Comparison of ENCODE assay signal across 13 cellular contexts in genomic region chr14:105014631-105015030, GRCh38. TPM values are rescaled to one million over a fixed set of nuclear protein-coding genes. Genes with fewer than 3 reads are reported as not detected.
DNase-seq lines count a peak whose midpoint lies in the region; ATAC-seq and TF ChIP-seq lines count a peak whose summit lies in the region.
"Had no signal": no experiment of that assay in that cellular context is flagged by ENCODE, and none has a peak within 500 bp of the region (broad histone marks: within the 10 kb centered on the region; RNA-seq: fewer than 3 reads in every experiment).

No MANE protein-coding gene starts in this region.

- peaks cover 10% of the 10 kb centered on the region for H3K27me3 Mint-ChIP-seq in glutamatergic neuron (ENCODE audit: unreplicated experiment)

- H3F3A ChIP-seq in PC-3 (ENCODE audit: low read length, unreplicated experiment) = peaks cover 11% of the 10 kb centered on the region

- H3K9me3 ChIP-seq in cardiac muscle cell (ENCODE audit: low read depth) (no peaks in the 10 kb centered on the region), PC-3 (ENCODE audit: low read length) (no peaks in the 10 kb centered on the region)

- intact Hi-C loops in left ventricle myocardium superior (cut with micrococcal nuclease) (no loop called here), PC-3 (cut with micrococcal nuclease) (no loop called here)

- no peak overlapping the region for H3K4me3 ChIP-seq in cardiac muscle cell
- H3K4me3 ChIP-seq in PC-3 (ENCODE audit: low read length) = no peak overlapping the region; the same call in 1 of the 2 replicates

- H4K20me1 ChIP-seq in PC-3 (ENCODE audit: low read length) = peaks cover 97% of the 10 kb centered on the region

- H3K9me3 Mint-ChIP-seq in glutamatergic neuron (ENCODE audit: unreplicated experiment) = peaks cover 14% of the 10 kb centered on the region

- peaks cover 63% of the 10 kb centered on the region for H3K4me1 ChIP-seq in cardiac muscle cell (ENCODE audit: low read depth)
- H3K4me1 ChIP-seq in PC-3 (ENCODE audit: insufficient read depth, low read length) = peaks cover 46% of the 10 kb centered on the region

- BruUV-seq in PC-3 (replicated peaks; lab: Mats Ljungman, UMichigan) = no TSS peak

- peaks cover 68% of the 10 kb centered on the region for H3K4me1 Mint-ChIP-seq in glutamatergic neuron (ENCODE audit: low read depth, unreplicated experiment)

- 0 out of 2 replicates have a peak overlapping the region, but pooled peaks have one; percentile 4 for H3K4me2 ChIP-seq in PC-3 (ENCODE audit: low read length)

- H3K9me2 ChIP-seq in PC-3 (replicated peaks; ENCODE audit: low read length) = no peaks in the 10 kb centered on the region

- H3K4me3 Mint-ChIP-seq in glutamatergic neuron (ENCODE audit: unreplicated experiment) = peak overlapping the region; percentile 51

- DNase-seq in cardiac muscle cell (ENCODE audit: low read depth in 1 of 2, low spot score in 1 of 2) (no peak), left ventricle myocardium superior (no peak), PC-3 (no peak), glutamatergic neuron (no peak), NCI-H345 (lab: John Stamatoyannopoulos, UW) (no peak)
- DNase-seq: erythroblast, NCI-H2171, retina, RPMI8226 had no signal

- H3K79me2 ChIP-seq in PC-3 (ENCODE audit: low read length) = peaks cover 100% of the 10 kb centered on the region

- TF ChIP-seq CTCF in cardiac muscle cell (IDR thresholded peaks at IDR 0.05; ENCODE audit: low read depth, low read length) (no peak), PC-3 (conservative IDR thresholded peaks at IDR 0.05; ENCODE audit: low read depth, low read length) (no peak), glutamatergic neuron (IDR thresholded peaks at IDR 0.05; ENCODE audit: partially characterized antibody, unreplicated experiment) (no peak)

- POLR2A ChIA-PET in PC-3 (lab: Charles Lee; ENCODE audit: unreplicated experiment) = interaction anchor here (0.6 kb wide), 2 partner anchors 20 to 42 kb away, joined by 4 to 5 read pairs; no protein-coding TSS in a partner anchor

- H3K27me3 ChIP-seq in cardiac muscle cell (no peaks in the 10 kb centered on the region), PC-3 (ENCODE audit: low read length) (no peaks in the 10 kb centered on the region)

- H3K36me3 Mint-ChIP-seq in glutamatergic neuron (ENCODE audit: unreplicated experiment) = no peaks in the 10 kb centered on the region

- peak overlapping the region; percentile 86 for H3K27ac Mint-ChIP-seq in glutamatergic neuron (ENCODE audit: unreplicated experiment)

- H2AFZ ChIP-seq in PC-3 (ENCODE audit: low read length) = no peak overlapping the region

- peaks cover 11% of the 10 kb centered on the region for H3K36me3 ChIP-seq in cardiac muscle cell
- peaks cover 51% of the 10 kb centered on the region for H3K36me3 ChIP-seq in PC-3 (ENCODE audit: low read depth, low read length)

- H3K27ac ChIP-seq in cardiac muscle cell (peak overlapping the region; percentile 24), PC-3 (ENCODE audit: low read length) (no peak overlapping the region)

- CTCF ChIA-PET in PC-3 (lab: Charles Lee) = no interaction called here

- ATAC-seq in left ventricle myocardium superior (no peak), PC-3 (no peak), HG02973 (IDR thresholded peaks at IDR 0.05; ENCODE audit: unreplicated experiment) (no peak), HG03097 (IDR thresholded peaks at IDR 0.05; ENCODE audit: low FRiP score, unreplicated experiment) (no peak), GM19351 (IDR thresholded peaks at IDR 0.05; ENCODE audit: unreplicated experiment) (no peak)

- no peak overlapping the region for H3K9ac ChIP-seq in PC-3 (ENCODE audit: low read length)

RNA-seq across cellular contexts. Expression of gene CDCA4, which starts 6.3 kb away (rescaled TPM):
- total RNA-seq in cardiac muscle cell (36.7 and 47.7 TPM in 2 replicates), left ventricle myocardium superior (1.9 TPM), PC-3 (2014; rRNA removed) (113 and 133 TPM in 2 replicates), glutamatergic neuron (ENCODE audit: unreplicated experiment) (23.2 TPM)
- polyA plus RNA-seq in cardiac muscle cell = 34.5 and 46.0 TPM in 2 replicates

RNA-seq across cellular contexts. Expression of gene CLBA1, which starts 29.0 kb away (rescaled TPM):
- total RNA-seq in cardiac muscle cell (15.5 and 20.9 TPM in 2 replicates), left ventricle myocardium superior (1.5 TPM), PC-3 (2014; rRNA removed) (19.2 and 27.5 TPM in 2 replicates), glutamatergic neuron (ENCODE audit: unreplicated experiment) (5.9 TPM)
- 13.4 and 20.4 TPM in 2 replicates for polyA plus RNA-seq in cardiac muscle cell

RNA-seq across cellular contexts. Expression of gene AHNAK2, which starts 36.5 kb away (rescaled TPM):
- 59.3 and 78.0 TPM in 2 replicates for total RNA-seq in cardiac muscle cell
- polyA plus RNA-seq in cardiac muscle cell = 17.8 and 18.8 TPM in 2 replicates
- 2.5 TPM for total RNA-seq in left ventricle myocardium superior
- 25.0 and 31.1 TPM in 2 replicates for total RNA-seq in PC-3 (2014; rRNA removed)
- total RNA-seq in glutamatergic neuron (ENCODE audit: unreplicated experiment) = 44.8 TPM

RNA-seq across cellular contexts. Expression of gene GPR132, which starts 50.6 kb away (rescaled TPM):
- total RNA-seq in cardiac muscle cell = 1.2 and 2.0 TPM in 2 replicates
- polyA plus RNA-seq in cardiac muscle cell = 1.0 TPM in 2 replicates
- total RNA-seq in left ventricle myocardium superior = 1.3 TPM
- 0.04 and 0.12 TPM in 2 replicates for total RNA-seq in PC-3 (2014; rRNA removed)
- total RNA-seq in glutamatergic neuron (ENCODE audit: unreplicated experiment) = not detected
- total RNA-seq: M059J had no signal
